In genomic region chr16:58503166-58503862, GRCh38 we compare ENCODE assay signal across 14 cellular contexts.
"Had no signal": no experiment of that assay in that cellular context is flagged by ENCODE, and none has a peak within 500 bp of the region (broad histone marks: within the 10 kb centered on the region; RNA-seq: fewer than 3 reads in every experiment).

No MANE protein-coding gene starts in this region.

- H3K27me3 ChIP-seq: body of pancreas, testis had no signal

- DNase-seq: activated T-cell treated with anti-CD3 and anti-CD28 coated beads for 4 hours; cortex of kidney; effector memory CD4-positive, alpha-beta T cell; foreskin keratinocyte; immature natural killer cell; left colon; mammary epithelial cell; naive B cell; small intestine; stimulated activated naive CD8-positive, alpha-beta T cell treated with anti-CD3 and anti-CD28 coated beads, Interleukin-15, amount 100 ng/mL, for 72 hours had no signal

- H3K4me3 ChIP-seq: body of pancreas, testis, upper lobe of left lung had no signal

- H3K4me1 ChIP-seq: foreskin keratinocyte had no signal

- H3K9me3 ChIP-seq: body of pancreas, testis, upper lobe of left lung had no signal

- H3K27ac ChIP-seq: foreskin keratinocyte, testis, upper lobe of left lung had no signal

- ATAC-seq: body of pancreas; foreskin keratinocyte; left colon; right cardiac atrium; stimulated activated naive CD8-positive, alpha-beta T cell treated with anti-CD3 and anti-CD28 coated beads, Interleukin-15, amount 100 ng/mL, for 72 hours had no signal
